In genomic region chr3:129513705-129514104, GRCh38 we compare ENCODE assay signal across 21 cellular contexts. TPM values are rescaled to one million over a fixed set of nuclear protein-coding genes. Genes with fewer than 3 reads are reported as not detected.
A peak's percentile ranks its signal among the peaks of the same experiment; 100 is the strongest.
DNase-seq lines count a peak whose midpoint lies in the region; ATAC-seq and TF ChIP-seq lines count a peak whose summit lies in the region.
"Had no signal": no experiment of that assay in that cellular context is flagged by ENCODE, and none has a peak within 500 bp of the region (broad histone marks: within the 10 kb centered on the region; RNA-seq: fewer than 3 reads in every experiment).

No MANE protein-coding gene starts in this region.

- no peaks in the 10 kb centered on the region for H3K36me3 Mint-ChIP-seq in effector memory CD8-positive, alpha-beta T cell (ENCODE audit: insufficient read depth)
- peaks cover 31% of the 10 kb centered on the region for H3K36me3 Mint-ChIP-seq in CD8-positive, alpha-beta T cell

- no peaks in the 10 kb centered on the region for H3K27me3 Mint-ChIP-seq in effector memory CD8-positive, alpha-beta T cell
- no peaks in the 10 kb centered on the region for H3K27me3 Mint-ChIP-seq in CD8-positive, alpha-beta T cell (ENCODE audit: low read depth)
- H3K27me3 Mint-ChIP-seq: CD4-positive, alpha-beta memory T cell had no signal

- TF ChIP-seq POLR2A in gastrocnemius medialis (IDR thresholded peaks at IDR 0.05), result no peak

- peak overlapping the region; percentile 40; the same call in 1 of the 2 replicates for H3K4me2 ChIP-seq in BLaER1
- H3K4me2 ChIP-seq: A549 had no signal

- DNase-seq in Right ventricle myocardium inferior (ENCODE audit: missing footprints) (no peak), right atrium auricular region (ENCODE audit: low spot score) (no peak), gastrocnemius medialis (no peak), medulla oblongata (ENCODE audit: extremely low spot score) (no peak)
- DNase-seq in effector memory CD8-positive, alpha-beta T cell, result no peak
- DNase-seq in CD8-positive, alpha-beta T cell, result no peak
- DNase-seq: AML-193; Calu3; CD4-positive, alpha-beta memory T cell; DMS79 treated with DMSO at 0.1 percent for 48 hours; GF-D8; GM23248; HCEC 1CT had no signal

- CTCF ChIA-PET in CD8-positive, alpha-beta T cell (lab: Charles Lee), result no interaction called here

- no peak overlapping the region for H3K4me3 ChIP-seq in right atrium auricular region
- no peak overlapping the region for H3K4me3 ChIP-seq in BLaER1
- no peak overlapping the region for H3K4me3 ChIP-seq in gastrocnemius medialis
- no peak overlapping the region for H3K4me3 ChIP-seq in CD8-positive, alpha-beta T cell (ENCODE audit: low read depth, low read length)
- H3K4me3 ChIP-seq: A549, GM23248 had no signal

- no peaks in the 10 kb centered on the region for H3K9me3 Mint-ChIP-seq in effector memory CD8-positive, alpha-beta T cell
- no peaks in the 10 kb centered on the region for H3K9me3 Mint-ChIP-seq in CD8-positive, alpha-beta T cell
- H3K9me3 Mint-ChIP-seq: CD4-positive, alpha-beta memory T cell had no signal

- H3K27me3 ChIP-seq in right atrium auricular region (no peaks in the 10 kb centered on the region), BLaER1 (no peaks in the 10 kb centered on the region), gastrocnemius medialis (no peaks in the 10 kb centered on the region)
- H3K27me3 ChIP-seq in CD8-positive, alpha-beta T cell (ENCODE audit: insufficient read depth, low read length), result no peaks in the 10 kb centered on the region

- ATAC-seq in Right ventricle myocardium inferior, result peak; percentile 11
- ATAC-seq in effector memory CD8-positive, alpha-beta T cell (replicated peaks), result no peak
- ATAC-seq in gastrocnemius medialis, result no peak
- ATAC-seq in HG02588 (IDR thresholded peaks at IDR 0.05; ENCODE audit: unreplicated experiment), result no peak
- ATAC-seq in CD8-positive, alpha-beta T cell, result no peak
- ATAC-seq: A549 had no signal

- H4K20me1 ChIP-seq in BLaER1, result no peaks in the 10 kb centered on the region

- H3K9me3 ChIP-seq in right atrium auricular region, result no peaks in the 10 kb centered on the region
- H3K9me3 ChIP-seq in BLaER1, result no peaks in the 10 kb centered on the region
- H3K9me3 ChIP-seq in gastrocnemius medialis, result no peaks in the 10 kb centered on the region
- H3K9me3 ChIP-seq in CD8-positive, alpha-beta T cell (ENCODE audit: low read length), result no peaks in the 10 kb centered on the region
- H3K9me3 ChIP-seq: A549 had no signal

- intact Hi-C loops in Right ventricle myocardium inferior (cut with DNase I), result no loop called here
- intact Hi-C loops in gastrocnemius medialis (cut with DNase I; ENCODE audit: low total_unique reads), result no loop called here
- intact Hi-C loops in CD8-positive, alpha-beta T cell (cut with DNase I, micrococcal nuclease), result no loop called here

- in situ Hi-C loops in gastrocnemius medialis (cut with MboI; ENCODE audit: low sequenced_read_pairs in 4 of 4), result no loop called here

- no peak for TF ChIP-seq CTCF in right atrium auricular region (IDR thresholded peaks at IDR 0.05)
- no peak for TF ChIP-seq CTCF in gastrocnemius medialis (IDR thresholded peaks at IDR 0.05 in 4 of 5, conservative IDR thresholded peaks at IDR 0.05 in 1 of 5)
- no peak for TF ChIP-seq CTCF in CD8-positive, alpha-beta T cell (IDR thresholded peaks at IDR 0.05)

- 0 out of 2 replicates have a peak overlapping the region, but pooled peaks have one; percentile 4 for H3K9ac ChIP-seq in BLaER1
- H3K9ac ChIP-seq: GM23248 had no signal

- H3K36me3 ChIP-seq in right atrium auricular region (peaks cover 57% of the 10 kb centered on the region), BLaER1 (peaks cover 53% of the 10 kb centered on the region), gastrocnemius medialis (no peaks in the 10 kb centered on the region)
- no peaks in the 10 kb centered on the region for H3K36me3 ChIP-seq in CD8-positive, alpha-beta T cell (ENCODE audit: insufficient read depth, low read length)

- peaks cover 0 to 5% of the 10 kb centered on the region in 2 donors for H3K4me1 ChIP-seq in right atrium auricular region
- H3K4me1 ChIP-seq in BLaER1, result peaks cover 44% of the 10 kb centered on the region
- H3K4me1 ChIP-seq in gastrocnemius medialis, result peaks cover 10 to 44% of the 10 kb centered on the region in 2 donors
- H3K4me1 ChIP-seq in CD8-positive, alpha-beta T cell (ENCODE audit: insufficient read depth, low read length), result no peaks in the 10 kb centered on the region
- H3K4me1 ChIP-seq: A549 had no signal

- no peak overlapping the region for H3K4me3 Mint-ChIP-seq in effector memory CD8-positive, alpha-beta T cell
- no peak overlapping the region for H3K4me3 Mint-ChIP-seq in CD8-positive, alpha-beta T cell
- H3K4me3 Mint-ChIP-seq: CD14-positive monocyte had no signal

- no peak overlapping the region for H3K27ac ChIP-seq in right atrium auricular region
- H3K27ac ChIP-seq in BLaER1, result peak overlapping the region; percentile 60
- peak overlapping the region in 3 of 4 donors; percentile 25 to 79 (median 65) for H3K27ac ChIP-seq in gastrocnemius medialis
- no peak overlapping the region for H3K27ac ChIP-seq in CD8-positive, alpha-beta T cell (ENCODE audit: low read depth, low read length)
- H3K27ac ChIP-seq: 22Rv1, A549, GM23248, HL-60 had no signal

- POLR2A ChIA-PET in CD8-positive, alpha-beta T cell (lab: Charles Lee), result no interaction called here

- peaks cover 15 to 18% of the 10 kb centered on the region in 2 donors for H3K4me1 Mint-ChIP-seq in effector memory CD8-positive, alpha-beta T cell (ENCODE audit: low read depth in 2 of 2)
- peaks cover 8% of the 10 kb centered on the region for H3K4me1 Mint-ChIP-seq in CD8-positive, alpha-beta T cell (ENCODE audit: low read depth)
- H3K4me1 Mint-ChIP-seq: CD14-positive monocyte had no signal

- H3K27ac Mint-ChIP-seq in effector memory CD8-positive, alpha-beta T cell, result peak overlapping the region; percentile 35 to 57
- H3K27ac Mint-ChIP-seq in CD8-positive, alpha-beta T cell, result no peak overlapping the region

RNA-seq across cellular contexts. Expression of gene RHO, which starts 14.7 kb away (rescaled TPM):
- total RNA-seq in Right ventricle myocardium inferior, result not detected
- not detected for total RNA-seq in right atrium auricular region
- not detected for total RNA-seq in gastrocnemius medialis
- total RNA-seq in CD8-positive, alpha-beta T cell, result not detected
- total RNA-seq: Calu3; CD4-positive, alpha-beta memory T cell; GM23248; H4; HT1080 had no signal

RNA-seq across cellular contexts. Expression of gene H1-8, which starts 29.3 kb away (rescaled TPM):
- total RNA-seq in Right ventricle myocardium inferior (not detected), right atrium auricular region (not detected), gastrocnemius medialis (not detected)
- total RNA-seq in CD8-positive, alpha-beta T cell, result not detected
- total RNA-seq: Calu3; CD4-positive, alpha-beta memory T cell; GM23248; H4; HT1080 had no signal

Comparison
In these comparisons a context has a peak if more than half of its experiments do, and no peak if none do; other contexts are left out.
1. H3K27ac ChIP-seq: peak in BLaER1 (single experiment) and gastrocnemius medialis (3 of 4); none in right atrium auricular region (0 of 2) and CD8-positive, alpha-beta T cell (single experiment).